10 cellular contexts compared by ENCODE assay signal in genomic region chr17:62628845-62629555, GRCh38. TPM values are rescaled to one million over a fixed set of nuclear protein-coding genes. Genes with fewer than 3 reads are reported as not detected.
DNase-seq lines count a peak whose midpoint lies in the region; ATAC-seq and TF ChIP-seq lines count a peak whose summit lies in the region.
"Had no signal": no experiment of that assay in that cellular context is flagged by ENCODE, and none has a peak within 500 bp of the region (broad histone marks: within the 10 kb centered on the region; RNA-seq: fewer than 3 reads in every experiment).

No MANE protein-coding gene starts in this region.

- H3K4me1 ChIP-seq in transverse colon = peaks cover 0 to 33% (median 13%) of the 10 kb centered on the region in 4 donors

- in situ Hi-C loops in astrocyte of the spinal cord (cut with HindIII; ENCODE audit: low sequenced_read_pairs) = no loop called here
- in situ Hi-C loops in transverse colon (cut with MboI; ENCODE audit: low pct_ligation_motif_present in 1 of 4, low pct_unique_long_range_greater_than_20kb in 1 of 4, low sequenced_read_pairs in 3 of 4) = no loop called here

- peak overlapping the region; percentile 72 for H3K4me3 Mint-ChIP-seq in activated CD8-positive, alpha-beta memory T cell treated with anti-CD3 and anti-CD28 coated beads, Interleukin-2, amount 10 ng/mL, durations not matched to agents 7 days and 5 days

- WGBS in transverse colon (ENCODE audit: low coverage in 1 of 2), 2 donors = 63% methylated on average over 17 of the region's 18 CpGs; no CpG with 5 or more reads in 1 of the 2 donors

- no peaks in the 10 kb centered on the region for H3K36me3 ChIP-seq in transverse colon

- no peaks in the 10 kb centered on the region for H3K9me3 Mint-ChIP-seq in activated CD8-positive, alpha-beta memory T cell treated with anti-CD3 and anti-CD28 coated beads, Interleukin-2, amount 10 ng/mL, durations not matched to agents 7 days and 5 days (ENCODE audit: low read depth)

- H3K4me3 ChIP-seq in astrocyte of the spinal cord (ENCODE audit: low read depth, low read length) (peak overlapping the region; percentile 78), transverse colon (peak overlapping the region in 3 of 4 donors; percentile 17 to 55 (median 41))

- no peaks in the 10 kb centered on the region for H3K9me3 ChIP-seq in transverse colon

- H3K36me3 Mint-ChIP-seq in activated CD8-positive, alpha-beta memory T cell treated with anti-CD3 and anti-CD28 coated beads, Interleukin-2, amount 10 ng/mL, durations not matched to agents 7 days and 5 days = no peaks in the 10 kb centered on the region

- CTCF ChIA-PET in activated CD8-positive, alpha-beta memory T cell treated with anti-CD3 and anti-CD28 coated beads, Interleukin-2, amount 10 ng/mL, durations not matched to agents 7 days and 5 days (lab: Charles Lee) = no interaction called here

- H3K27me3 ChIP-seq in transverse colon = peaks cover 38% of the 10 kb centered on the region

- no peak overlapping the region for H3K27ac Mint-ChIP-seq in activated CD8-positive, alpha-beta memory T cell treated with anti-CD3 and anti-CD28 coated beads, Interleukin-2, amount 10 ng/mL, durations not matched to agents 7 days and 5 days

- H3K27ac ChIP-seq in transverse colon = peak overlapping the region; percentile 68 to 86 (median 82)
- H3K27ac ChIP-seq: C4-2B, KMS-11 had no signal

- no peak for ATAC-seq in activated CD8-positive, alpha-beta memory T cell treated with anti-CD3 and anti-CD28 coated beads, Interleukin-2, amount 10 ng/mL, durations not matched to agents 7 days and 5 days
- ATAC-seq in GM21528 (IDR thresholded peaks at IDR 0.05; ENCODE audit: low FRiP score, unreplicated experiment) = no peak

- intact Hi-C loops in transverse colon (cut with DNase I; ENCODE audit: low total_unique reads) = no loop called here

- TF ChIP-seq CTCF in astrocyte of the spinal cord (IDR thresholded peaks at IDR 0.05; ENCODE audit: low read depth, low read length) (no peak), transverse colon (IDR thresholded peaks at IDR 0.05) (no peak)

- TF ChIP-seq EP300 in transverse colon (IDR thresholded peaks at IDR 0.05; ENCODE audit: low read depth) = no peak

- no peak for DNase-seq in activated CD8-positive, alpha-beta memory T cell treated with anti-CD3 and anti-CD28 coated beads, Interleukin-2, amount 10 ng/mL, durations not matched to agents 7 days and 5 days
- no peak for DNase-seq in activated CD8-positive, alpha-beta memory T cell treated with anti-CD3 and anti-CD28 coated beads, Interleukin-2, amount 50 U/mL, for 4 hours
- DNase-seq in astrocyte of the spinal cord (ENCODE audit: low read depth, low spot score) = peak; percentile 85
- peak; percentile 90 for DNase-seq in islet precursor cell
- DNase-seq in transverse colon = no peak
- DNase-seq in Kasumi-1 (lab: John Stamatoyannopoulos, UW) = no peak
- no peak for DNase-seq in GOT3 (lab: John Stamatoyannopoulos, UW)

- no peak for TF ChIP-seq POLR2A in transverse colon (IDR thresholded peaks at IDR 0.05)

- peaks cover 7% of the 10 kb centered on the region for H3K4me1 Mint-ChIP-seq in activated CD8-positive, alpha-beta memory T cell treated with anti-CD3 and anti-CD28 coated beads, Interleukin-2, amount 10 ng/mL, durations not matched to agents 7 days and 5 days

- H3K27me3 Mint-ChIP-seq in activated CD8-positive, alpha-beta memory T cell treated with anti-CD3 and anti-CD28 coated beads, Interleukin-2, amount 10 ng/mL, durations not matched to agents 7 days and 5 days = peaks cover 48% of the 10 kb centered on the region

RNA-seq across cellular contexts. Expression of gene MRC2, which starts 1.5 kb away (rescaled TPM):
- total RNA-seq in activated CD8-positive, alpha-beta memory T cell treated with anti-CD3 and anti-CD28 coated beads, Interleukin-2, amount 10 ng/mL, durations not matched to agents 7 days and 5 days = 1 to 10 TPM in 1 of 2 experiments, under 1 TPM in 1; 0.61 to 4.7 TPM
- 10 to 100 TPM in 3 of 4 donors, 1 to 10 TPM in 1; 7.9 to 47.2 (median 14.5) TPM for total RNA-seq in transverse colon

Comparison
In these comparisons a context has a peak if more than half of its experiments do, and no peak if none do; other contexts are left out.
1. DNase-seq: peak in astrocyte of the spinal cord (single experiment) and islet precursor cell (single experiment); none in activated CD8-positive, alpha-beta memory T cell treated with anti-CD3 and anti-CD28 coated beads, Interleukin-2, amount 10 ng/mL, durations not matched to agents 7 days and 5 days (single experiment), activated CD8-positive, alpha-beta memory T cell treated with anti-CD3 and anti-CD28 coated beads, Interleukin-2, amount 50 U/mL, for 4 hours (single experiment), transverse colon (single experiment), Kasumi-1 (0 of 2) and GOT3 (single experiment).